ENCODE assay signal across 24 cellular contexts in the genomic region with DNA sequence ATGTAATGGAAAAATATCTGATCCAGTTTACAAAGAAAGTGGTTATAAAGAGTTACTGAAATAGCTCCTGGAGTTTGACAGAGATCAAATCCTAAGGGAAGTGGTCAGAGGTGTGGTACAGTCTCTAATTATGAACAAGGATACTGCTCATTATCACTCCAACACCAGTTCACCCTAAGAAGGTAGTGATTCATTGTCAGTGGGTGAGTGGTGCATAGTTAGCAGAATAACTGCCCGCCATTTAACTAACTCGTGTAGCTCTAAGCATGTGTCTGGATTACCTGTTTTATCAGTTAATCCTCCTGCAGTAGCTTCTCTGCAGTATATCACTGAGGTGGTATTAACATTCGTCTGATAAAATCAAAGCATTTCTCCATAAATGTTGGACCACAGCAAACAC.
"Had no signal": no experiment of that assay in that cellular context is flagged by ENCODE, and none has a peak within 500 bp of the region (broad histone marks: within the 10 kb centered on the region; RNA-seq: fewer than 3 reads in every experiment).

No MANE protein-coding gene starts in this region.

- ATAC-seq: activated CD8-positive, alpha-beta memory T cell treated with anti-CD3 and anti-CD28 coated beads, Interleukin-2, amount 10 ng/mL, durations not matched to agents 7 days and 5 days; K562; Right ventricle myocardium inferior; T-cell; WTC11 had no signal

- H3K4me3 ChIP-seq: breast epithelium, K562, SK-N-MC had no signal

- H3K27ac ChIP-seq: breast epithelium, SK-N-MC had no signal

- H3K36me3 ChIP-seq: breast epithelium had no signal

- H3K27me3 ChIP-seq: breast epithelium had no signal

- FAIRE-seq: K562 had no signal

- H3K4me1 ChIP-seq: breast epithelium had no signal

- DNase-seq: activated CD4-positive, alpha-beta T cell treated with anti-CD3 and anti-CD28 coated beads for 48 hours; activated CD4-positive, alpha-beta T cell treated with anti-CD3 and anti-CD28 coated beads, Interleukin-2, amount 50 U/mL, for 4 hours; activated CD4-positive, CD25-positive, alpha-beta regulatory T cell treated with anti-CD3 and anti-CD28 coated beads, Interleukin-2, amount 50 U/mL, for 72 hours; activated CD8-positive, alpha-beta memory T cell treated with anti-CD3 and anti-CD28 coated beads, Interleukin-2, amount 10 ng/mL, durations not matched to agents 7 days and 5 days; activated effector memory CD4-positive, alpha-beta T cell treated with Interleukin-2 at 50 U/mL for 16 hours; activated naive CD4-positive, alpha-beta T cell; activated T-cell treated with anti-CD3 and anti-CD28 coated beads, Interleukin-2, amount 50 U/mL, for 24 hours; aorta; central memory CD4-positive, alpha-beta T cell; Kasumi-1; NCI-H146; NCI-H187 treated with DMSO at 0.1 percent for 48 hours; NCI-H2171; NCI-H345; NCI-H510A; NCI-H526 treated with DMSO at 0.1 percent for 48 hours; T-cell; T-helper 2 cell; T1000 had no signal

- H3K9me3 ChIP-seq: breast epithelium had no signal
